Comparison of ENCODE assay signal across 1 cellular context in the genomic region with DNA sequence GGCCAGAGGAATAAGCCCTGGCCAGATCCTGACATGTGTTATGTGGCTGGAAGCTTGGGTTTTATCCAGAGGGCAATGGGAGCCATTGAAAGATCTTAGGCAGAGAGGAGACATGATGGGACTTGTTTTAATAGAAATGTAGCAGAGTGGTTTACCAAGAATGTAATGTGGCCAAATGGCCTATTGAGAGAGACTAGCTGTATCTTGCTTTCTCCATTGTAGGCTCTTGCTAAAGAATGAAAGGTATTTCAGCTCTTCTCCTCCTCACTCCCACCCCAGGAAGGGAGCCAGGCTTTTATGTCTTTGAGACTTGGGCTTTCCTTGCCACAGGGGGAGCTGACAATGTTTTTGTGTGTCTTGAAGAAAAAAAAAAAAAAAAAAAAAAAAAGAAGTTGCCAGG.
TF ChIP-seq lines count a peak whose summit lies in the region.

No MANE protein-coding gene starts in this region.

TF ChIP-seq in H1, 55 proteins besides CTCF, POLR2A, EP300 and RAD21 (continued from another document):
- TF ChIP-seq, protein P1, sequence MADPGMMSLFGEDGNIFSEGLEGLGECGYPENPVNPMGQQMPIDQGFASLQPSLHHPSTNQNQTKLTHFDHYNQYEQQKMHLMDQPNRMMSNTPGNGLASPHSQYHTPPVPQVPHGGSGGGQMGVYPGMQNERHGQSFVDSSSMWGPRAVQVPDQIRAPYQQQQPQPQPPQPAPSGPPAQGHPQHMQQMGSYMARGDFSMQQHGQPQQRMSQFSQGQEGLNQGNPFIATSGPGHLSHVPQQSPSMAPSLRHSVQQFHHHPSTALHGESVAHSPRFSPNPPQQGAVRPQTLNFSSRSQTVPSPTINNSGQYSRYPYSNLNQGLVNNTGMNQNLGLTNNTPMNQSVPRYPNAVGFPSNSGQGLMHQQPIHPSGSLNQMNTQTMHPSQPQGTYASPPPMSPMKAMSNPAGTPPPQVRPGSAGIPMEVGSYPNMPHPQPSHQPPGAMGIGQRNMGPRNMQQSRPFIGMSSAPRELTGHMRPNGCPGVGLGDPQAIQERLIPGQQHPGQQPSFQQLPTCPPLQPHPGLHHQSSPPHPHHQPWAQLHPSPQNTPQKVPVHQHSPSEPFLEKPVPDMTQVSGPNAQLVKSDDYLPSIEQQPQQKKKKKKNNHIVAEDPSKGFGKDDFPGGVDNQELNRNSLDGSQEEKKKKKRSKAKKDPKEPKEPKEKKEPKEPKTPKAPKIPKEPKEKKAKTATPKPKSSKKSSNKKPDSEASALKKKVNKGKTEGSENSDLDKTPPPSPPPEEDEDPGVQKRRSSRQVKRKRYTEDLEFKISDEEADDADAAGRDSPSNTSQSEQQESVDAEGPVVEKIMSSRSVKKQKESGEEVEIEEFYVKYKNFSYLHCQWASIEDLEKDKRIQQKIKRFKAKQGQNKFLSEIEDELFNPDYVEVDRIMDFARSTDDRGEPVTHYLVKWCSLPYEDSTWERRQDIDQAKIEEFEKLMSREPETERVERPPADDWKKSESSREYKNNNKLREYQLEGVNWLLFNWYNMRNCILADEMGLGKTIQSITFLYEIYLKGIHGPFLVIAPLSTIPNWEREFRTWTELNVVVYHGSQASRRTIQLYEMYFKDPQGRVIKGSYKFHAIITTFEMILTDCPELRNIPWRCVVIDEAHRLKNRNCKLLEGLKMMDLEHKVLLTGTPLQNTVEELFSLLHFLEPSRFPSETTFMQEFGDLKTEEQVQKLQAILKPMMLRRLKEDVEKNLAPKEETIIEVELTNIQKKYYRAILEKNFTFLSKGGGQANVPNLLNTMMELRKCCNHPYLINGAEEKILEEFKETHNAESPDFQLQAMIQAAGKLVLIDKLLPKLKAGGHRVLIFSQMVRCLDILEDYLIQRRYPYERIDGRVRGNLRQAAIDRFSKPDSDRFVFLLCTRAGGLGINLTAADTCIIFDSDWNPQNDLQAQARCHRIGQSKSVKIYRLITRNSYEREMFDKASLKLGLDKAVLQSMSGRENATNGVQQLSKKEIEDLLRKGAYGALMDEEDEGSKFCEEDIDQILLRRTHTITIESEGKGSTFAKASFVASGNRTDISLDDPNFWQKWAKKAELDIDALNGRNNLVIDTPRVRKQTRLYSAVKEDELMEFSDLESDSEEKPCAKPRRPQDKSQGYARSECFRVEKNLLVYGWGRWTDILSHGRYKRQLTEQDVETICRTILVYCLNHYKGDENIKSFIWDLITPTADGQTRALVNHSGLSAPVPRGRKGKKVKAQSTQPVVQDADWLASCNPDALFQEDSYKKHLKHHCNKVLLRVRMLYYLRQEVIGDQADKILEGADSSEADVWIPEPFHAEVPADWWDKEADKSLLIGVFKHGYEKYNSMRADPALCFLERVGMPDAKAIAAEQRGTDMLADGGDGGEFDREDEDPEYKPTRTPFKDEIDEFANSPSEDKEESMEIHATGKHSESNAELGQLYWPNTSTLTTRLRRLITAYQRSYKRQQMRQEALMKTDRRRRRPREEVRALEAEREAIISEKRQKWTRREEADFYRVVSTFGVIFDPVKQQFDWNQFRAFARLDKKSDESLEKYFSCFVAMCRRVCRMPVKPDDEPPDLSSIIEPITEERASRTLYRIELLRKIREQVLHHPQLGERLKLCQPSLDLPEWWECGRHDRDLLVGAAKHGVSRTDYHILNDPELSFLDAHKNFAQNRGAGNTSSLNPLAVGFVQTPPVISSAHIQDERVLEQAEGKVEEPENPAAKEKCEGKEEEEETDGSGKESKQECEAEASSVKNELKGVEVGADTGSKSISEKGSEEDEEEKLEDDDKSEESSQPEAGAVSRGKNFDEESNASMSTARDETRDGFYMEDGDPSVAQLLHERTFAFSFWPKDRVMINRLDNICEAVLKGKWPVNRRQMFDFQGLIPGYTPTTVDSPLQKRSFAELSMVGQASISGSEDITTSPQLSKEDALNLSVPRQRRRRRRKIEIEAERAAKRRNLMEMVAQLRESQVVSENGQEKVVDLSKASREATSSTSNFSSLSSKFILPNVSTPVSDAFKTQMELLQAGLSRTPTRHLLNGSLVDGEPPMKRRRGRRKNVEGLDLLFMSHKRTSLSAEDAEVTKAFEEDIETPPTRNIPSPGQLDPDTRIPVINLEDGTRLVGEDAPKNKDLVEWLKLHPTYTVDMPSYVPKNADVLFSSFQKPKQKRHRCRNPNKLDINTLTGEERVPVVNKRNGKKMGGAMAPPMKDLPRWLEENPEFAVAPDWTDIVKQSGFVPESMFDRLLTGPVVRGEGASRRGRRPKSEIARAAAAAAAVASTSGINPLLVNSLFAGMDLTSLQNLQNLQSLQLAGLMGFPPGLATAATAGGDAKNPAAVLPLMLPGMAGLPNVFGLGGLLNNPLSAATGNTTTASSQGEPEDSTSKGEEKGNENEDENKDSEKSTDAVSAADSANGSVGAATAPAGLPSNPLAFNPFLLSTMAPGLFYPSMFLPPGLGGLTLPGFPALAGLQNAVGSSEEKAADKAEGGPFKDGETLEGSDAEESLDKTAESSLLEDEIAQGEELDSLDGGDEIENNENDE (IDR thresholded peaks at IDR 0.05; ENCODE audit: insufficient replicate concordance, low read length) = no peak
TF ChIP-seq in H1: peak in this region for 0.
